ENCODE assay signal across 10 cellular contexts in the genomic region with DNA sequence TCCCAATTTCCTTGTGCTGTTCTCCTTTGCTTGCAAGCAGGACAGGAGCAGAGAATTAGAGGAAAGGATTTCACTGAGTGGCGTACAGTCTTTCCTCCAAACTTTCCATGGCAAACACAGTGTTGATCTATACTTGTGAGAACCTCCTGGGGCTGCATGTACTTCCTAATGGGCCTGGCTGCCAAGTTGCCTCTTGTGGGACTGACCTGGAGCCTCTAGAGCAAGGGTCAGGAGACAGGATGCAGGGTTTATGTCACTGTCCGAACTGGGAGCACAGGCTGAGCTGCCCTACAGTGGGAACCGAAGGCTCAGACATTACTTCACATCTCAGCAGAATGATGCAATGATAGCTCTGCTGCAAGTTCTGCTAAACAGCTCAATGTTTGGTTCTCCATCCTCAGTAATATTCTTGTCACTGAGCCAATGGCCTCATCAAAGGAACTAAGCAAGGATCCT.
DNase-seq lines count a peak whose midpoint lies in the region; ATAC-seq, FAIRE-seq and TF ChIP-seq lines count a peak whose summit lies in the region.
"Had no signal": no experiment of that assay in that cellular context is flagged by ENCODE, and none has a peak within 500 bp of the region (broad histone marks: within the 10 kb centered on the region; RNA-seq: fewer than 3 reads in every experiment).

No MANE protein-coding gene starts in this region.

- no peaks in the 10 kb centered on the region for H3K27me3 ChIP-seq in pancreas

- TF ChIP-seq CTCF in foreskin fibroblast (IDR thresholded peaks at IDR 0.05; ENCODE audit: low read depth, low read length) (no peak), pancreas (IDR thresholded peaks at IDR 0.05) (no peak)

- H3K9me3 ChIP-seq in pancreas: peaks cover 0 to under 1% (median 0%) of the 10 kb centered on the region in 4 donors

- WGBS in pancreas, 2 donors: 52 to 68% methylated on average over 3 of the region's 3 CpGs

- intact Hi-C loops in pancreas (cut with DNase I): loop anchor here in 1 of 3 donors (10.0 kb wide), 1 partner anchor 97 kb away; no protein-coding TSS in a partner anchor

- H3K36me3 ChIP-seq in pancreas: no peaks in the 10 kb centered on the region

- peak; percentile 85 for DNase-seq in CD1c-positive myeloid dendritic cell (ENCODE audit: extremely low spot score)
- peak; percentile 87 to 91 for DNase-seq in foreskin fibroblast
- peak in 4 of 6 donors; percentile 4 to 33 (median 19) for DNase-seq in pancreas
- no peak for DNase-seq in SW480 (ENCODE audit: low spot score)
- no peak for DNase-seq in glomerular visceral epithelial cell (ENCODE audit: extremely low spot score)
- DNase-seq in GOT3 (lab: John Stamatoyannopoulos, UW): no peak
- DNase-seq: CD8-positive, alpha-beta memory T cell; foreskin melanocyte had no signal

- peak overlapping the region in 2 of 4 donors; percentile 13 to 23 for H3K27ac ChIP-seq in pancreas

- ATAC-seq in pancreas (peak in 3 of 4 donors; percentile 29 to 69 (median 54)), HG03457 (IDR thresholded peaks at IDR 0.05; ENCODE audit: unreplicated experiment) (no peak)

- FAIRE-seq in pancreas (lab: Jason Lieb, UNC): no peak

- H3K4me3 ChIP-seq in foreskin fibroblast (ENCODE audit: low read depth in 1 of 2, low read length in 2 of 2) (no peak overlapping the region), pancreas (no peak overlapping the region)

- H3K4me1 ChIP-seq in pancreas: peaks cover 11 to 23% (median 11%) of the 10 kb centered on the region in 3 donors

TF ChIP-seq in PFSK-1, 5 proteins besides CTCF, POLR2A, EP300 and RAD21:
- TF ChIP-seq, protein P1, sequence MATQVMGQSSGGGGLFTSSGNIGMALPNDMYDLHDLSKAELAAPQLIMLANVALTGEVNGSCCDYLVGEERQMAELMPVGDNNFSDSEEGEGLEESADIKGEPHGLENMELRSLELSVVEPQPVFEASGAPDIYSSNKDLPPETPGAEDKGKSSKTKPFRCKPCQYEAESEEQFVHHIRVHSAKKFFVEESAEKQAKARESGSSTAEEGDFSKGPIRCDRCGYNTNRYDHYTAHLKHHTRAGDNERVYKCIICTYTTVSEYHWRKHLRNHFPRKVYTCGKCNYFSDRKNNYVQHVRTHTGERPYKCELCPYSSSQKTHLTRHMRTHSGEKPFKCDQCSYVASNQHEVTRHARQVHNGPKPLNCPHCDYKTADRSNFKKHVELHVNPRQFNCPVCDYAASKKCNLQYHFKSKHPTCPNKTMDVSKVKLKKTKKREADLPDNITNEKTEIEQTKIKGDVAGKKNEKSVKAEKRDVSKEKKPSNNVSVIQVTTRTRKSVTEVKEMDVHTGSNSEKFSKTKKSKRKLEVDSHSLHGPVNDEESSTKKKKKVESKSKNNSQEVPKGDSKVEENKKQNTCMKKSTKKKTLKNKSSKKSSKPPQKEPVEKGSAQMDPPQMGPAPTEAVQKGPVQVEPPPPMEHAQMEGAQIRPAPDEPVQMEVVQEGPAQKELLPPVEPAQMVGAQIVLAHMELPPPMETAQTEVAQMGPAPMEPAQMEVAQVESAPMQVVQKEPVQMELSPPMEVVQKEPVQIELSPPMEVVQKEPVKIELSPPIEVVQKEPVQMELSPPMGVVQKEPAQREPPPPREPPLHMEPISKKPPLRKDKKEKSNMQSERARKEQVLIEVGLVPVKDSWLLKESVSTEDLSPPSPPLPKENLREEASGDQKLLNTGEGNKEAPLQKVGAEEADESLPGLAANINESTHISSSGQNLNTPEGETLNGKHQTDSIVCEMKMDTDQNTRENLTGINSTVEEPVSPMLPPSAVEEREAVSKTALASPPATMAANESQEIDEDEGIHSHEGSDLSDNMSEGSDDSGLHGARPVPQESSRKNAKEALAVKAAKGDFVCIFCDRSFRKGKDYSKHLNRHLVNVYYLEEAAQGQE (IDR thresholded peaks at IDR 0.05; ENCODE audit: insufficient read depth in 1 of 2, low read depth in 2 of 2, low read length in 2 of 2): peak; percentile 67 to 85
- no peak for TF ChIP-seq TAF1 (IDR thresholded peaks at IDR 0.05; ENCODE audit: borderline replicate concordance, insufficient read depth, low read length)

Comparison
In these comparisons a context has a peak if more than half of its experiments do, and no peak if none do; other contexts are left out.
1. DNase-seq: peak in CD1c-positive myeloid dendritic cell (single experiment), foreskin fibroblast (2 of 2) and pancreas (4 of 6); none in SW480 (single experiment), glomerular visceral epithelial cell (single experiment) and GOT3 (single experiment).